Comparison of ENCODE assay signal across 19 cellular contexts in genomic region chr5:126868338-126868737, GRCh38.
DNase-seq lines count a peak whose midpoint lies in the region; ATAC-seq and TF ChIP-seq lines count a peak whose summit lies in the region.
"Had no signal": no experiment of that assay in that cellular context is flagged by ENCODE, and none has a peak within 500 bp of the region (broad histone marks: within the 10 kb centered on the region; RNA-seq: fewer than 3 reads in every experiment).

No MANE protein-coding gene starts in this region.

- no peak for ATAC-seq in GM21526 (IDR thresholded peaks at IDR 0.05; ENCODE audit: low FRiP score, unreplicated experiment)

- H3F3A ChIP-seq in DOHH2 (ENCODE audit: control insufficient read depth, insufficient read depth): 0 out of 2 replicates have a peak, but pooled peaks cover 2% of the 10 kb centered on the region

- no peaks in the 10 kb centered on the region for H3K27me3 ChIP-seq in DOHH2 (ENCODE audit: control insufficient read depth, low read length)

- no peaks in the 10 kb centered on the region for H3K9me3 ChIP-seq in DOHH2 (ENCODE audit: control insufficient read depth, insufficient read depth, low read length)
- H3K9me3 ChIP-seq: stomach had no signal

- peak overlapping the region; percentile 70 for H3K4me2 ChIP-seq in DOHH2 (ENCODE audit: low read length)
- H3K4me2 ChIP-seq: KMS-11 had no signal

- peak overlapping the region; percentile 33 for H3K27ac ChIP-seq in DOHH2 (ENCODE audit: low read depth, low read length)
- H3K27ac ChIP-seq: KMS-11, stomach had no signal

- peak; percentile 51 for DNase-seq in NCI-H2227 (lab: John Stamatoyannopoulos, UW; ENCODE audit: unreplicated experiment)
- no peak for DNase-seq in epithelial cell of proximal tubule (ENCODE audit: low read depth)
- no peak for DNase-seq in nephron progenitor cell
- DNase-seq in mucosa of gallbladder (ENCODE audit: low spot score): no peak
- no peak for DNase-seq in SW 1271 (lab: John Stamatoyannopoulos, UW)
- DNase-seq: activated gamma-delta T cell treated with Interleukin-2 at 50 U/mL for 16 hours; AML-193; MV-4-11; NCI-H1694; NCI-H226; NCI-H774; OCI-M1; stimulated activated CD4-positive, alpha-beta T cell treated with anti-CD3 and anti-CD28 coated beads, Interleukin-4, amount 100 ng/mL, for 4 hours; stomach had no signal

- peak overlapping the region; percentile 66 for H3K4me3 Mint-ChIP-seq in nephron progenitor cell

- H3K4me1 Mint-ChIP-seq in nephron progenitor cell: peaks cover 58% of the 10 kb centered on the region

- peaks cover 2% of the 10 kb centered on the region for H3K27me3 Mint-ChIP-seq in nephron progenitor cell (ENCODE audit: low read depth, poor library complexity)

- no peaks in the 10 kb centered on the region for H3K36me3 ChIP-seq in DOHH2 (ENCODE audit: control insufficient read depth, low read length)
- H3K36me3 ChIP-seq: stomach had no signal

- no peaks in the 10 kb centered on the region for H3K9me3 Mint-ChIP-seq in nephron progenitor cell
- H3K9me3 Mint-ChIP-seq: mesothelial cell of epicardium; T-helper 1 cell treated with Interleukin-12 subunit alpha and Interleukin-12 subunit beta and Interleukin-4 antibody, amounts not matched to agents 30 μg/mL and 1 μg/mL, for 36 hours had no signal

- peaks cover 19% of the 10 kb centered on the region for H3K4me1 ChIP-seq in DOHH2 (ENCODE audit: control insufficient read depth, low read length)

- H3K9me2 ChIP-seq in DOHH2 (replicated peaks; ENCODE audit: control insufficient read depth, low read length): no peaks in the 10 kb centered on the region

- TF ChIP-seq CTCF in DOHH2 (IDR thresholded peaks at IDR 0.05; ENCODE audit: low read depth, low read length, poor library complexity, severe bottlenecking) (no peak), epithelial cell of proximal tubule (conservative IDR thresholded peaks at IDR 0.05; ENCODE audit: low read depth, low read length) (no peak), nephron progenitor cell (IDR thresholded peaks at IDR 0.05) (no peak)

- peak overlapping the region; percentile 64 for H3K4me3 ChIP-seq in DOHH2 (ENCODE audit: low read length)
- H3K4me3 ChIP-seq in epithelial cell of proximal tubule (ENCODE audit: low read depth, low read length): peak overlapping the region; percentile 49

- no peaks in the 10 kb centered on the region for H3K79me2 ChIP-seq in DOHH2 (ENCODE audit: control insufficient read depth, low read length)

- H3K36me3 Mint-ChIP-seq in nephron progenitor cell (ENCODE audit: low read depth): peaks cover 15% of the 10 kb centered on the region
- H3K36me3 Mint-ChIP-seq: mesothelial cell of epicardium had no signal

- no peak overlapping the region for H3K27ac Mint-ChIP-seq in nephron progenitor cell
- H3K27ac Mint-ChIP-seq: mesothelial cell of epicardium; T-helper 1 cell treated with Interleukin-12 subunit alpha and Interleukin-12 subunit beta and Interleukin-4 antibody, amounts not matched to agents 30 μg/mL and 1 μg/mL, for 36 hours had no signal

- H4K20me1 ChIP-seq in DOHH2 (ENCODE audit: control insufficient read depth, insufficient read depth, low read depth, low read length): no peaks in the 10 kb centered on the region; the same call in 1 of the 2 replicates
